ENCODE assay signal across 23 cellular contexts in the genomic region with DNA sequence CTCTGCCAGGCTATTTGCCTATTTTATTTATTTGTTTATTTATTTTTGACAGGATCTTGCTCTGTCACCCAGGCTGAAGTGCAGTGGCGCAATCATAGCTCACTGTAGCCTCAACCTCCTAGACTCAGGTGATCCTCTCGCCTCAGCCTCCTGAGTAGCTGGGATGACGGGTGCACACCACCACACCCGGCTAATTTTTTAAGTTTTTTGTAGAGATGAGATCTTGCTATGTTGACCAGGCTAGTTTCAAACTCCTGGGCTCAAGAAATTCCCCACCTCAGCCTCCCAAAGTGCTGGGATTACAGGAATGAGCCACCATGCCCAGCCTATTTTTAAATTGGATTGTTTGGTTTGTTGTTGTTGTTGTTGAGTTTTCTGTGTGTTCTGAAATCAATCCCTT. TPM values are rescaled to one million over a fixed set of nuclear protein-coding genes. Genes with fewer than 3 reads are reported as not detected.
A peak's percentile ranks its signal among the peaks of the same experiment; 100 is the strongest.
DNase-seq lines count a peak whose midpoint lies in the region; ATAC-seq and TF ChIP-seq lines count a peak whose summit lies in the region.
"Had no signal": no experiment of that assay in that cellular context is flagged by ENCODE, and none has a peak within 500 bp of the region (broad histone marks: within the 10 kb centered on the region; RNA-seq: fewer than 3 reads in every experiment).

No MANE protein-coding gene starts in this region.

- CTCF ChIA-PET in activated naive CD4-positive, alpha-beta T cell treated with anti-CD3 and anti-CD28 coated beads, Interleukin-2, amount 10 ng/mL, durations not matched to agents 7 days and 5 days (lab: Charles Lee), result interaction anchor here (1.0 kb wide), 1 partner anchor 39 kb away, joined by 3 read pairs; no protein-coding TSS in a partner anchor
- CTCF ChIA-PET in activated naive CD4-positive, alpha-beta T cell treated with anti-CD3 and anti-CD28 coated beads for 36 hours (lab: Charles Lee), result no interaction called here
- CTCF ChIA-PET in GM10248 (lab: Yijun Ruan, JAX), result no interaction called here

- H3K36me3 Mint-ChIP-seq in activated naive CD4-positive, alpha-beta T cell treated with anti-CD3 and anti-CD28 coated beads, Interleukin-2, amount 10 ng/mL, durations not matched to agents 7 days and 5 days, result peaks cover 32% of the 10 kb centered on the region
- H3K36me3 Mint-ChIP-seq in activated naive CD4-positive, alpha-beta T cell treated with anti-CD3 and anti-CD28 coated beads for 36 hours (ENCODE audit: low read depth), result peaks cover 16% of the 10 kb centered on the region
- peaks cover 16% of the 10 kb centered on the region for H3K36me3 Mint-ChIP-seq in activated T-helper 1 cell treated with anti-CD3 and anti-CD28 coated beads, Interleukin-12 subunit alpha, Interleukin-12 subunit beta, Interleukin-2, Interleukin-4 antibody, amounts not matched to agents 30 ng/mL and 10 ng/mL and 1 ng/mL, durations not matched to agents 14 hours and 24 hours and 36 hours (ENCODE audit: low read depth)
- peaks cover 15% of the 10 kb centered on the region for H3K36me3 Mint-ChIP-seq in stimulated activated effector memory CD8-positive, alpha-beta T cell treated with anti-CD3 and anti-CD28 coated beads, Interleukin-12 subunit alpha, Interleukin-12 subunit beta, amount 100 ng/mL, for 72 hours

- in situ Hi-C loops in GM13977 (cut with MboI; ENCODE audit: low pct_unique_long_range_greater_than_20kb, low sequenced_read_pairs, unreplicated experiment), result no loop called here

- TF ChIP-seq CTCF in GM13977 (IDR thresholded peaks at IDR 0.05; ENCODE audit: extremely low read depth, insufficient read depth, missing control alignments) (no peak), GM10248 (IDR thresholded peaks at IDR 0.05; ENCODE audit: control extremely low read depth, extremely low read depth, low read depth, missing control alignments) (no peak)

- DNase-seq in activated naive CD4-positive, alpha-beta T cell treated with anti-CD3 and anti-CD28 coated beads, Interleukin-2, amount 10 ng/mL, durations not matched to agents 7 days and 5 days, result no peak
- DNase-seq in activated naive CD4-positive, alpha-beta T cell treated with anti-CD3 and anti-CD28 coated beads for 36 hours, result no peak
- no peak for DNase-seq in activated T-helper 1 cell treated with anti-CD3 and anti-CD28 coated beads, Interleukin-12 subunit alpha, Interleukin-12 subunit beta, Interleukin-2, Interleukin-4 antibody, amounts not matched to agents 30 ng/mL and 10 ng/mL and 1 ng/mL, durations not matched to agents 14 hours and 24 hours and 36 hours (ENCODE audit: low spot score)
- DNase-seq in stimulated activated effector memory CD8-positive, alpha-beta T cell treated with anti-CD3 and anti-CD28 coated beads, Interleukin-12 subunit alpha, Interleukin-12 subunit beta, amount 100 ng/mL, for 72 hours (ENCODE audit: low spot score in 2 of 2), result no peak
- no peak for DNase-seq in GM13977 (ENCODE audit: low spot score)
- DNase-seq in GM10248 (ENCODE audit: extremely low spot score), result no peak
- DNase-seq: activated CD4-positive, alpha-beta T cell treated with anti-CD3 and anti-CD28 coated beads for 1 hour; activated effector memory CD4-positive, alpha-beta T cell treated with anti-CD3 and anti-CD28 coated beads, Interleukin-2, amount 50 U/mL, for 16 hours; BE2C; caudate nucleus; cortex of kidney; DMS 273 treated with DMSO at 0.1 percent for 48 hours; HFFc6; Kasumi-1; left colon; NCI-H1436; NCI-H226; NCI-H69; SK-N-SH; stimulated activated CD4-positive, alpha-beta T cell treated with anti-CD3 and anti-CD28 coated beads, Interleukin-4, amount 100 ng/mL, for 1 hour; substantia nigra had no signal

- peaks cover 51% of the 10 kb centered on the region for H3K4me1 Mint-ChIP-seq in activated naive CD4-positive, alpha-beta T cell treated with anti-CD3 and anti-CD28 coated beads, Interleukin-2, amount 10 ng/mL, durations not matched to agents 7 days and 5 days
- H3K4me1 Mint-ChIP-seq in activated naive CD4-positive, alpha-beta T cell treated with anti-CD3 and anti-CD28 coated beads for 36 hours (ENCODE audit: low read depth), result peaks cover 49% of the 10 kb centered on the region
- peaks cover 48% of the 10 kb centered on the region for H3K4me1 Mint-ChIP-seq in activated T-helper 1 cell treated with anti-CD3 and anti-CD28 coated beads, Interleukin-12 subunit alpha, Interleukin-12 subunit beta, Interleukin-2, Interleukin-4 antibody, amounts not matched to agents 30 ng/mL and 10 ng/mL and 1 ng/mL, durations not matched to agents 14 hours and 24 hours and 36 hours (ENCODE audit: low read depth)
- H3K4me1 Mint-ChIP-seq in stimulated activated effector memory CD8-positive, alpha-beta T cell treated with anti-CD3 and anti-CD28 coated beads, Interleukin-12 subunit alpha, Interleukin-12 subunit beta, amount 100 ng/mL, for 72 hours, result peaks cover 47% of the 10 kb centered on the region

- no peaks in the 10 kb centered on the region for H3K9me3 Mint-ChIP-seq in activated naive CD4-positive, alpha-beta T cell treated with anti-CD3 and anti-CD28 coated beads, Interleukin-2, amount 10 ng/mL, durations not matched to agents 7 days and 5 days
- no peaks in the 10 kb centered on the region for H3K9me3 Mint-ChIP-seq in activated naive CD4-positive, alpha-beta T cell treated with anti-CD3 and anti-CD28 coated beads for 36 hours
- no peaks in the 10 kb centered on the region for H3K9me3 Mint-ChIP-seq in activated T-helper 1 cell treated with anti-CD3 and anti-CD28 coated beads, Interleukin-12 subunit alpha, Interleukin-12 subunit beta, Interleukin-2, Interleukin-4 antibody, amounts not matched to agents 30 ng/mL and 10 ng/mL and 1 ng/mL, durations not matched to agents 14 hours and 24 hours and 36 hours
- no peaks in the 10 kb centered on the region for H3K9me3 Mint-ChIP-seq in stimulated activated effector memory CD8-positive, alpha-beta T cell treated with anti-CD3 and anti-CD28 coated beads, Interleukin-12 subunit alpha, Interleukin-12 subunit beta, amount 100 ng/mL, for 72 hours
- H3K9me3 Mint-ChIP-seq: HFFc6, type B pancreatic cell had no signal

- intact Hi-C loops in activated naive CD4-positive, alpha-beta T cell treated with anti-CD3 and anti-CD28 coated beads for 36 hours (cut with micrococcal nuclease), result no loop called here
- intact Hi-C loops in activated T-helper 1 cell treated with anti-CD3 and anti-CD28 coated beads, Interleukin-12 subunit alpha, Interleukin-12 subunit beta, Interleukin-2, Interleukin-4 antibody, amounts not matched to agents 30 ng/mL and 10 ng/mL and 1 ng/mL, durations not matched to agents 14 hours and 24 hours and 36 hours (cut with micrococcal nuclease), result no loop called here

- POLR2A ChIA-PET in GM10248 (lab: Yijun Ruan, JAX), result no interaction called here

- H3K4me3 Mint-ChIP-seq in activated naive CD4-positive, alpha-beta T cell treated with anti-CD3 and anti-CD28 coated beads, Interleukin-2, amount 10 ng/mL, durations not matched to agents 7 days and 5 days, result no peak overlapping the region
- H3K4me3 Mint-ChIP-seq in activated naive CD4-positive, alpha-beta T cell treated with anti-CD3 and anti-CD28 coated beads for 36 hours, result no peak overlapping the region
- no peak overlapping the region for H3K4me3 Mint-ChIP-seq in activated T-helper 1 cell treated with anti-CD3 and anti-CD28 coated beads, Interleukin-12 subunit alpha, Interleukin-12 subunit beta, Interleukin-2, Interleukin-4 antibody, amounts not matched to agents 30 ng/mL and 10 ng/mL and 1 ng/mL, durations not matched to agents 14 hours and 24 hours and 36 hours
- peak overlapping the region; percentile 64 for H3K4me3 Mint-ChIP-seq in stimulated activated effector memory CD8-positive, alpha-beta T cell treated with anti-CD3 and anti-CD28 coated beads, Interleukin-12 subunit alpha, Interleukin-12 subunit beta, amount 100 ng/mL, for 72 hours
- H3K4me3 Mint-ChIP-seq: HFFc6, type B pancreatic cell had no signal

- H3K27me3 Mint-ChIP-seq in activated naive CD4-positive, alpha-beta T cell treated with anti-CD3 and anti-CD28 coated beads, Interleukin-2, amount 10 ng/mL, durations not matched to agents 7 days and 5 days, result no peaks in the 10 kb centered on the region
- no peaks in the 10 kb centered on the region for H3K27me3 Mint-ChIP-seq in activated naive CD4-positive, alpha-beta T cell treated with anti-CD3 and anti-CD28 coated beads for 36 hours (ENCODE audit: low read depth)
- H3K27me3 Mint-ChIP-seq in activated T-helper 1 cell treated with anti-CD3 and anti-CD28 coated beads, Interleukin-12 subunit alpha, Interleukin-12 subunit beta, Interleukin-2, Interleukin-4 antibody, amounts not matched to agents 30 ng/mL and 10 ng/mL and 1 ng/mL, durations not matched to agents 14 hours and 24 hours and 36 hours (ENCODE audit: insufficient read depth), result no peaks in the 10 kb centered on the region
- H3K27me3 Mint-ChIP-seq: type B pancreatic cell had no signal

- peak overlapping the region; percentile 64 for H3K27ac Mint-ChIP-seq in activated naive CD4-positive, alpha-beta T cell treated with anti-CD3 and anti-CD28 coated beads, Interleukin-2, amount 10 ng/mL, durations not matched to agents 7 days and 5 days
- H3K27ac Mint-ChIP-seq in activated naive CD4-positive, alpha-beta T cell treated with anti-CD3 and anti-CD28 coated beads for 36 hours, result no peak overlapping the region
- peak overlapping the region; percentile 57 for H3K27ac Mint-ChIP-seq in activated T-helper 1 cell treated with anti-CD3 and anti-CD28 coated beads, Interleukin-12 subunit alpha, Interleukin-12 subunit beta, Interleukin-2, Interleukin-4 antibody, amounts not matched to agents 30 ng/mL and 10 ng/mL and 1 ng/mL, durations not matched to agents 14 hours and 24 hours and 36 hours
- H3K27ac Mint-ChIP-seq in stimulated activated effector memory CD8-positive, alpha-beta T cell treated with anti-CD3 and anti-CD28 coated beads, Interleukin-12 subunit alpha, Interleukin-12 subunit beta, amount 100 ng/mL, for 72 hours, result peak overlapping the region; percentile 92
- H3K27ac Mint-ChIP-seq: HFFc6, type B pancreatic cell had no signal

- no peak for ATAC-seq in stimulated activated effector memory CD8-positive, alpha-beta T cell treated with anti-CD3 and anti-CD28 coated beads, Interleukin-12 subunit alpha, Interleukin-12 subunit beta, amount 100 ng/mL, for 72 hours
- ATAC-seq: left colon, Right ventricle myocardium inferior had no signal

RNA-seq across cellular contexts. Expression of a gene that starts 5.5 kb away (rescaled TPM):
- 100 to 1,000 TPM; 148 to 151 TPM for total RNA-seq in activated naive CD4-positive, alpha-beta T cell treated with anti-CD3 and anti-CD28 coated beads for 36 hours
- total RNA-seq in activated T-helper 1 cell treated with anti-CD3 and anti-CD28 coated beads, Interleukin-12 subunit alpha, Interleukin-12 subunit beta, Interleukin-2, Interleukin-4 antibody, amounts not matched to agents 30 ng/mL and 10 ng/mL and 1 ng/mL, durations not matched to agents 14 hours and 24 hours and 36 hours, result 81.5 and 86.1 TPM in 2 replicates

RNA-seq across cellular contexts. Expression of a gene that starts 5.6 kb away (rescaled TPM):
- 10 to 100 TPM; 48.8 to 50.4 TPM for total RNA-seq in activated naive CD4-positive, alpha-beta T cell treated with anti-CD3 and anti-CD28 coated beads for 36 hours
- 65.1 and 65.5 TPM in 2 replicates for total RNA-seq in activated T-helper 1 cell treated with anti-CD3 and anti-CD28 coated beads, Interleukin-12 subunit alpha, Interleukin-12 subunit beta, Interleukin-2, Interleukin-4 antibody, amounts not matched to agents 30 ng/mL and 10 ng/mL and 1 ng/mL, durations not matched to agents 14 hours and 24 hours and 36 hours

RNA-seq across cellular contexts. Expression of a gene that starts 42.8 kb away (rescaled TPM):
- total RNA-seq in activated naive CD4-positive, alpha-beta T cell treated with anti-CD3 and anti-CD28 coated beads for 36 hours, result 10 to 100 TPM; 12.0 to 12.1 TPM
- 11.1 and 11.3 TPM in 2 replicates for total RNA-seq in activated T-helper 1 cell treated with anti-CD3 and anti-CD28 coated beads, Interleukin-12 subunit alpha, Interleukin-12 subunit beta, Interleukin-2, Interleukin-4 antibody, amounts not matched to agents 30 ng/mL and 10 ng/mL and 1 ng/mL, durations not matched to agents 14 hours and 24 hours and 36 hours

RNA-seq across cellular contexts. Expression of a gene that starts 47.3 kb away (rescaled TPM):
- total RNA-seq in activated naive CD4-positive, alpha-beta T cell treated with anti-CD3 and anti-CD28 coated beads for 36 hours, result 10 to 100 TPM; 89.2 to 90.0 TPM
- total RNA-seq in activated T-helper 1 cell treated with anti-CD3 and anti-CD28 coated beads, Interleukin-12 subunit alpha, Interleukin-12 subunit beta, Interleukin-2, Interleukin-4 antibody, amounts not matched to agents 30 ng/mL and 10 ng/mL and 1 ng/mL, durations not matched to agents 14 hours and 24 hours and 36 hours, result 113 and 117 TPM in 2 replicates
